ENCODE assay signal across 10 cellular contexts in genomic region chr17:31314788-31315105, GRCh38. TPM values are rescaled to one million over a fixed set of nuclear protein-coding genes. Genes with fewer than 3 reads are reported as not detected.
DNase-seq lines count a peak whose midpoint lies in the region; ATAC-seq and TF ChIP-seq lines count a peak whose summit lies in the region.
"Had no signal": no experiment of that assay in that cellular context is flagged by ENCODE, and none has a peak within 500 bp of the region (broad histone marks: within the 10 kb centered on the region; RNA-seq: fewer than 3 reads in every experiment).

No MANE protein-coding gene starts in this region.

- H3K4me3 ChIP-seq in Peyer's patch (no peak overlapping the region), tibial nerve (no peak overlapping the region), ovary (no peak overlapping the region)

- in situ Hi-C loops in GM13976 (cut with MboI; ENCODE audit: low sequenced_read_pairs, unreplicated experiment), result no loop called here

- H3K27ac Mint-ChIP-seq in effector memory CD8-positive, alpha-beta T cell, result peak overlapping the region; percentile 80 to 95

- ATAC-seq in activated T-cell treated with anti-CD3 and anti-CD28 coated beads, Interleukin-2, amount 50 U/mL, for 4 hours, result no peak
- no peak for ATAC-seq in effector memory CD8-positive, alpha-beta T cell (replicated peaks)

- TF ChIP-seq EP300 in tibial nerve (IDR thresholded peaks at IDR 0.05) (no peak), ovary (IDR thresholded peaks at IDR 0.05) (no peak)

- H3K27me3 Mint-ChIP-seq in activated T-cell treated with anti-CD3 and anti-CD28 coated beads, Interleukin-2, amount 50 U/mL, for 4 hours (ENCODE audit: low read depth), result no peaks in the 10 kb centered on the region
- H3K27me3 Mint-ChIP-seq in effector memory CD8-positive, alpha-beta T cell, result no peaks in the 10 kb centered on the region

- DNase-seq in activated T-cell treated with anti-CD3 and anti-CD28 coated beads, Interleukin-2, amount 50 U/mL, for 4 hours, result no peak
- DNase-seq in activated T-cell treated with anti-CD3 and anti-CD28 coated beads for 4 hours (no peak), Peyer's patch (no peak), tibial nerve (ENCODE audit: low spot score in 2 of 2) (no peak), GM13976 (ENCODE audit: low spot score) (no peak), ovary (no peak), COLO668 (lab: John Stamatoyannopoulos, UW; ENCODE audit: unreplicated experiment) (no peak)
- no peak for DNase-seq in effector memory CD8-positive, alpha-beta T cell
- DNase-seq: NCI-H1436 treated with DMSO at 0.1 percent for 48 hours had no signal

- H3K9me3 ChIP-seq in Peyer's patch (no peaks in the 10 kb centered on the region), tibial nerve (no peaks in the 10 kb centered on the region), ovary (no peaks in the 10 kb centered on the region)

- H3K27me3 ChIP-seq in Peyer's patch (no peaks in the 10 kb centered on the region), tibial nerve (no peaks in the 10 kb centered on the region), ovary (no peaks in the 10 kb centered on the region)

- TF ChIP-seq CTCF in Peyer's patch (IDR thresholded peaks at IDR 0.05) (no peak), tibial nerve (IDR thresholded peaks at IDR 0.05) (no peak), GM13976 (IDR thresholded peaks at IDR 0.05; ENCODE audit: borderline replicate concordance, control extremely low read depth, extremely low read depth, insufficient read depth, missing control alignments) (no peak), ovary (IDR thresholded peaks at IDR 0.05) (no peak)

- TF ChIP-seq POLR2A in Peyer's patch (IDR thresholded peaks at IDR 0.05) (no peak), tibial nerve (IDR thresholded peaks at IDR 0.05) (no peak), ovary (IDR thresholded peaks at IDR 0.05) (no peak)

- WGBS in tibial nerve, 2 donors, result 93 to 97% methylated on average over 3 of the region's 3 CpGs
- WGBS in ovary, 3 donors, result 78 to 96% (median 92%) methylated on average over 3 of the region's 3 CpGs

- H3K36me3 Mint-ChIP-seq in activated T-cell treated with anti-CD3 and anti-CD28 coated beads, Interleukin-2, amount 50 U/mL, for 4 hours (ENCODE audit: insufficient read depth), result peaks cover 4% of the 10 kb centered on the region
- peaks cover 25% of the 10 kb centered on the region for H3K36me3 Mint-ChIP-seq in effector memory CD8-positive, alpha-beta T cell (ENCODE audit: insufficient read depth)

- intact Hi-C loops in ovary (cut with DNase I), result no loop called here

- no peaks in the 10 kb centered on the region for H3K9me3 Mint-ChIP-seq in activated T-cell treated with anti-CD3 and anti-CD28 coated beads, Interleukin-2, amount 50 U/mL, for 4 hours
- H3K9me3 Mint-ChIP-seq in effector memory CD8-positive, alpha-beta T cell, result no peaks in the 10 kb centered on the region

- H3K4me1 ChIP-seq in Peyer's patch, result peaks cover 0 to 13% (median 0%) of the 10 kb centered on the region in 4 donors
- H3K4me1 ChIP-seq in tibial nerve, result peaks cover 0 to 7% (median 3%) of the 10 kb centered on the region in 4 donors
- H3K4me1 ChIP-seq in ovary (ENCODE audit: insufficient read depth), result no peaks in the 10 kb centered on the region

- peaks cover 49% of the 10 kb centered on the region for H3K4me1 Mint-ChIP-seq in activated T-cell treated with anti-CD3 and anti-CD28 coated beads, Interleukin-2, amount 50 U/mL, for 4 hours (ENCODE audit: low read depth)
- peaks cover 33 to 53% of the 10 kb centered on the region in 2 donors for H3K4me1 Mint-ChIP-seq in effector memory CD8-positive, alpha-beta T cell (ENCODE audit: low read depth in 2 of 2)

- H3K27ac ChIP-seq in Peyer's patch, result peak overlapping the region; percentile 59 to 85 (median 76)
- peak overlapping the region in 3 of 4 donors; percentile 13 to 72 (median 54) for H3K27ac ChIP-seq in tibial nerve
- no peak overlapping the region for H3K27ac ChIP-seq in ovary

- peak overlapping the region; percentile 88 for H3K4me3 Mint-ChIP-seq in activated T-cell treated with anti-CD3 and anti-CD28 coated beads, Interleukin-2, amount 50 U/mL, for 4 hours
- H3K4me3 Mint-ChIP-seq in effector memory CD8-positive, alpha-beta T cell, result peak overlapping the region; percentile 83 to 95

- no peaks in the 10 kb centered on the region for H3K36me3 ChIP-seq in Peyer's patch
- H3K36me3 ChIP-seq in tibial nerve, result no peaks in the 10 kb centered on the region
- no peaks in the 10 kb centered on the region for H3K36me3 ChIP-seq in ovary

RNA-seq across cellular contexts. Expression of gene EVI2B, which starts 0.9 kb away (rescaled TPM):
- total RNA-seq in activated T-cell treated with anti-CD3 and anti-CD28 coated beads, Interleukin-2, amount 50 U/mL, for 4 hours, result 1 to 10 TPM; 5.0 to 7.0 (median 7.0) TPM
- 10 to 100 TPM in 2 of 4 donors, 1 to 10 TPM in 2; 5.6 to 70.1 (median 8.7) TPM for total RNA-seq in Peyer's patch
- 1 to 10 TPM; 5.7 to 9.9 (median 9.3) TPM for total RNA-seq in tibial nerve
- 1 to 10 TPM; 1.7 to 6.1 (median 3.0) TPM for total RNA-seq in ovary
- polyA plus RNA-seq in ovary, result 10 to 100 TPM in 1 of 2 donors, 1 to 10 TPM in 1; 2.0 to 31.9 TPM
- polyA plus RNA-seq: neural cell had no signal

RNA-seq across cellular contexts. Expression of gene EVI2A, which starts 6.7 kb away (rescaled TPM):
- total RNA-seq in activated T-cell treated with anti-CD3 and anti-CD28 coated beads, Interleukin-2, amount 50 U/mL, for 4 hours, result 10 to 100 TPM; 18.4 to 25.1 (median 19.4) TPM
- 10 to 100 TPM in 1 of 4 donors, 1 to 10 TPM in 2, not detected in 1; 1.4 to 12.4 (median 5.8) TPM for total RNA-seq in Peyer's patch
- total RNA-seq in tibial nerve, result 1 to 10 TPM; 2.9 to 5.5 (median 4.2) TPM
- total RNA-seq in ovary, result 1 to 10 TPM; 1.5 to 6.1 (median 3.1) TPM
- polyA plus RNA-seq in ovary, result 1 to 10 TPM; 2.5 to 7.1 TPM
- polyA plus RNA-seq: neural cell had no signal

RNA-seq across cellular contexts. Expression of gene OMG, which starts 17.7 kb away (rescaled TPM):
- total RNA-seq in activated T-cell treated with anti-CD3 and anti-CD28 coated beads, Interleukin-2, amount 50 U/mL, for 4 hours, result under 1 TPM in 1 of 3 donors, not detected in 2; 0.15 TPM
- not detected for total RNA-seq in Peyer's patch
- not detected for total RNA-seq in tibial nerve
- 1 to 10 TPM in 2 of 7 donors, not detected in 5; 1.1 to 2.2 TPM for total RNA-seq in ovary
- polyA plus RNA-seq in ovary, result 1 to 10 TPM in 1 of 2 donors, under 1 TPM in 1; 0.28 to 1.9 TPM
- polyA plus RNA-seq: neural cell had no signal

Comparison
In these comparisons a context has a peak if more than half of its experiments do, and no peak if none do; other contexts are left out.
1. H3K27ac ChIP-seq: peak in Peyer's patch (4 of 4) and tibial nerve (3 of 4); none in ovary (0 of 2).